In genomic region chr5:19104963-19105362, GRCh38 we compare ENCODE assay signal across 25 cellular contexts.
"Had no signal": no experiment of that assay in that cellular context is flagged by ENCODE, and none has a peak within 500 bp of the region (broad histone marks: within the 10 kb centered on the region; RNA-seq: fewer than 3 reads in every experiment).

No MANE protein-coding gene starts in this region.

- H3K9me3 ChIP-seq: esophagus muscularis mucosa, lower lobe of right lung, ovary, psoas muscle, sigmoid colon, suprapubic skin, transverse colon, upper lobe of right lung, uterus had no signal

- H3K27me3 ChIP-seq: dorsolateral prefrontal cortex, esophagus muscularis mucosa, heart right ventricle, ovary, sigmoid colon, suprapubic skin, transverse colon, upper lobe of right lung, uterus had no signal

- H3K4me3 ChIP-seq: dorsolateral prefrontal cortex, esophagus muscularis mucosa, heart right ventricle, lower lobe of right lung, ovary, psoas muscle, sigmoid colon, suprapubic skin, transverse colon, upper lobe of right lung, uterus had no signal

- H3K36me3 ChIP-seq: esophagus muscularis mucosa, heart right ventricle, lower lobe of right lung, ovary, sigmoid colon, suprapubic skin, transverse colon, upper lobe of right lung, uterus had no signal

- DNase-seq: dorsolateral prefrontal cortex; effector CD4-positive, alpha-beta T cell; foreskin melanocyte; glutamatergic neuron; heart right ventricle; hippocampal formation; immature natural killer cell; left ventricle myocardium superior; lower lobe of right lung; natural killer cell; occipital lobe; ovary; posterior cingulate gyrus; psoas muscle; right cardiac atrium; sigmoid colon; stimulated activated CD4-positive, alpha-beta T cell treated with anti-CD3 and anti-CD28 coated beads, Interleukin-2, amount 100 ng/mL, for 24 hours; stimulated activated CD4-positive, alpha-beta T cell treated with anti-CD3 and anti-CD28 coated beads, Interleukin-4, amount 100 ng/mL, for 24 hours; stimulated activated naive B cell treated with anti-CD40 and anti-IgM and Interleukin-4, amounts not matched to agents 10 μg/mL and 1 μg/mL and 100 μg/mL, for 72 hours; transverse colon; upper lobe of right lung; uterus had no signal

- H3K4me1 ChIP-seq: esophagus muscularis mucosa, heart right ventricle, lower lobe of right lung, psoas muscle, sigmoid colon, suprapubic skin, transverse colon, upper lobe of right lung, uterus had no signal

- H3K27ac ChIP-seq: epithelial cell of prostate, esophagus muscularis mucosa, heart right ventricle, lower lobe of right lung, ovary, psoas muscle, sigmoid colon, suprapubic skin, transverse colon, upper lobe of right lung, uterus had no signal
